Comparison of ENCODE assay signal across 7 cellular contexts in the genomic region with DNA sequence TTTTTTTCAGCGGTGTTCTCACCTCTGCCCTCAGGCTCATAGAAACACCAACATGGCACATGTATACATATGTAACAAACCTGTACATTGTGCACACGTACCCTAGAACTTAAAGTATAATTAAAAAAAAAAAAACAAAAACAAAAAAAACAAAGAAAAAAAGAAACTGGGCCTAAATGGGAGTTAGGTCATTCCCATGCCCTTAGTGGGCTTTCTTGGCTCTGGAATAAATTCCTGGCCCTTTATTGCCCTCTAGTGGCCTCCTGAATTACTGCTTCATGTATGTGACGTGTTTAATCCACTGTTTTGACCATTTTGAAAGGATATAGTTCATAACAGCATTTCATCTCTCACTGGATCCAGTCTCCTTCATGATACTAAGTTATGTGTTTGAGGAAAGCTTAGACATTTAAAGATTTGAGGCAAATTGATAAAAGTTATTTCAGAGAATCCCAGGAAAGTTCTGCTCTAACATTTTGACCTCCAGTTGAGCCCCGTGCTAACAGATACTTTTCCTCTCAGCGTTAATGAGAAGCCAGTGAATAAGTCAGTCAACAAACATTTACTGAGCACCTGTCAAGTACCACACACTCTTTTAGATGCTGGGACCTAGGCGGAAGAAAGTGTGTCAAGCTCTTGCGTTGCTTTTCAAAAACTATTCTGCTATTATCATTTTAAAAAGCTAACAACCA.
DNase-seq lines count a peak whose midpoint lies in the region; ATAC-seq and TF ChIP-seq lines count a peak whose summit lies in the region.

No MANE protein-coding gene starts in this region.

- no peak overlapping the region for H3K27ac ChIP-seq in DOHH2 (ENCODE audit: low read depth, low read length)
- H3K27ac ChIP-seq in OCI-LY3 (ENCODE audit: low read length) = no peak overlapping the region

- TF ChIP-seq CTCF in DOHH2 (IDR thresholded peaks at IDR 0.05; ENCODE audit: low read depth, low read length, poor library complexity, severe bottlenecking) (peak; percentile 92), OCI-LY3 (IDR thresholded peaks at IDR 0.05; ENCODE audit: low read depth, low read length) (peak; percentile 85)

- no peaks in the 10 kb centered on the region for H3K79me2 ChIP-seq in DOHH2 (ENCODE audit: control insufficient read depth, low read length)
- H3K79me2 ChIP-seq in OCI-LY3 (ENCODE audit: low read length) = no peaks in the 10 kb centered on the region

- DNase-seq in HuH-7 (ENCODE audit: low spot score) = peak; percentile 46
- peak; percentile 12 for DNase-seq in central memory CD4-positive, alpha-beta T cell
- DNase-seq in kidney glomerular epithelial cell (lab: John Stamatoyannopoulos, UW) = peak; percentile 48
- peak; percentile 92 for DNase-seq in superior temporal gyrus (ENCODE audit: extremely low spot score)

- no peak overlapping the region for H3K9ac ChIP-seq in OCI-LY3 (ENCODE audit: low read length)

- H3K36me3 ChIP-seq in DOHH2 (ENCODE audit: control insufficient read depth, low read length) (no peaks in the 10 kb centered on the region), OCI-LY3 (replicated peaks; ENCODE audit: low read depth, low read length) (peaks cover 4% of the 10 kb centered on the region)

- no peaks in the 10 kb centered on the region for H3K9me2 ChIP-seq in DOHH2 (replicated peaks; ENCODE audit: control insufficient read depth, low read length)

- H3F3A ChIP-seq in DOHH2 (ENCODE audit: control insufficient read depth, insufficient read depth) = 0 out of 2 replicates have a peak, but pooled peaks cover 3% of the 10 kb centered on the region

- H3K4me3 ChIP-seq in DOHH2 (ENCODE audit: low read length) (no peak overlapping the region), OCI-LY3 (ENCODE audit: low read length) (no peak overlapping the region)

- H3K4me1 ChIP-seq in DOHH2 (ENCODE audit: control insufficient read depth, low read length) = peaks cover 21% of the 10 kb centered on the region
- H3K4me1 ChIP-seq in OCI-LY3 (ENCODE audit: low read length) = peaks cover 20% of the 10 kb centered on the region

- H2AFZ ChIP-seq in OCI-LY3 (ENCODE audit: low read depth, low read length) = peak overlapping the region; percentile 72

- ATAC-seq in GM19023 (IDR thresholded peaks at IDR 0.05; ENCODE audit: unreplicated experiment) = no peak

- H4K20me1 ChIP-seq in DOHH2 (ENCODE audit: control insufficient read depth, insufficient read depth, low read depth, low read length) = no peaks in the 10 kb centered on the region
- H4K20me1 ChIP-seq in OCI-LY3 (ENCODE audit: insufficient read depth, low read length) = no peaks in the 10 kb centered on the region

- H3K4me2 ChIP-seq in DOHH2 (ENCODE audit: low read length) = peak overlapping the region; percentile 25; the same call in 1 of the 2 replicates
- peak overlapping the region; percentile 50 for H3K4me2 ChIP-seq in OCI-LY3 (ENCODE audit: low read length)

- peaks cover 10% of the 10 kb centered on the region for H3K9me3 ChIP-seq in DOHH2 (ENCODE audit: control insufficient read depth, insufficient read depth, low read length)
- H3K9me3 ChIP-seq in OCI-LY3 (ENCODE audit: insufficient read depth, low read length) = peaks cover 5% of the 10 kb centered on the region; the same call in 1 of the 2 replicates

- H3K27me3 ChIP-seq in DOHH2 (ENCODE audit: control insufficient read depth, low read length) (no peaks in the 10 kb centered on the region), OCI-LY3 (ENCODE audit: low read depth, low read length) (no peaks in the 10 kb centered on the region)

Comparison
In these comparisons a context has a peak if more than half of its experiments do, and no peak if none do; other contexts are left out.
1. DNase-seq: peak in every context shown above with its lines; median percentile 92 in superior temporal gyrus; 48 in kidney glomerular epithelial cell; 46 in HuH-7; 12 in central memory CD4-positive, alpha-beta T cell.